Comparison of ENCODE assay signal across 18 cellular contexts in the genomic region with DNA sequence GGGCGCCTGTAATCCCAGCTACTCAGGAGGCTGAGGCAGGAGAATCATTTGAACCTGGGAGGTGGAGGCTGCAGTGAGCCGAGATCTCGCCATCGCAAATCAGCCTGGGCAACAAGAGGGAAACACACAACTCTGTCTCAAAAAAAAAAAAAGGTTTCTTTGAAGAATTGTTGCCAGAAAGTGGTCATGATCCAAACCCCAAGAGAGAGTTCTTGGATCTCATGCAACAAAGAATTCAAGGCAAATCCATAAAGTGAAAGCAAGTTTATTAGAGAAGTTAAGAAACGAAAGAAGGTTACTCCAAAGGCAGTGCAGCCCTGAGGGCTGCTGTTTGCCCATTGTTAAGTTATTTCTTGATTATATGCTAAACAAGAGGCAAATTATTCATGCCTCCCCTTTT. TPM values are rescaled to one million over a fixed set of nuclear protein-coding genes. Genes with fewer than 3 reads are reported as not detected.
DNase-seq lines count a peak whose midpoint lies in the region; ATAC-seq and TF ChIP-seq lines count a peak whose summit lies in the region.
"Had no signal": no experiment of that assay in that cellular context is flagged by ENCODE, and none has a peak within 500 bp of the region (broad histone marks: within the 10 kb centered on the region; RNA-seq: fewer than 3 reads in every experiment).

No MANE protein-coding gene starts in this region.

- no peaks in the 10 kb centered on the region for H3K36me3 ChIP-seq in Loucy (ENCODE audit: insufficient read depth, low read length)
- H3K36me3 ChIP-seq in testis (ENCODE audit: low read depth, missing control alignments): no peaks in the 10 kb centered on the region
- no peaks in the 10 kb centered on the region for H3K36me3 ChIP-seq in right lobe of liver
- H3K36me3 ChIP-seq: Peyer's patch had no signal

- no peak for ATAC-seq in right lobe of liver
- ATAC-seq: SK-N-SH treated with all-trans-retinoic acid at 6 μM for 48 hours had no signal

- WGBS in testis, 2 donors: 64 to 93% methylated on average over 5 of the region's 5 CpGs
- 85% methylated on average over 5 of the region's 5 CpGs for WGBS in right lobe of liver (ENCODE audit: insufficient coverage, low coverage, low lambda C conversion rate, missing lambda C conversion rate)

- H3K27me3 ChIP-seq in Loucy (ENCODE audit: insufficient read depth, low read length, poor library complexity, severe bottlenecking) (no peaks in the 10 kb centered on the region), testis (no peaks in the 10 kb centered on the region), right lobe of liver (no peaks in the 10 kb centered on the region)
- H3K27me3 ChIP-seq: Peyer's patch had no signal

- no peak for TF ChIP-seq POLR2A in testis (IDR thresholded peaks at IDR 0.05)
- TF ChIP-seq POLR2A in right lobe of liver (IDR thresholded peaks at IDR 0.05): no peak

- no peak overlapping the region for H3K4me3 ChIP-seq in Loucy (ENCODE audit: low read length, poor library complexity, severe bottlenecking)
- H3K4me3 ChIP-seq in testis: no peak overlapping the region
- H3K4me3 ChIP-seq in right lobe of liver: no peak overlapping the region
- H3K4me3 ChIP-seq: Peyer's patch had no signal

- no peaks in the 10 kb centered on the region for H3F3A ChIP-seq in Loucy (ENCODE audit: low read depth)

- TF ChIP-seq CTCF in Loucy (conservative IDR thresholded peaks at IDR 0.05; ENCODE audit: low read length) (no peak), testis (IDR thresholded peaks at IDR 0.05) (no peak), right lobe of liver (IDR thresholded peaks at IDR 0.05) (no peak)

- no peak overlapping the region for H3K9ac ChIP-seq in Loucy (ENCODE audit: low read depth, low read length, poor library complexity, severe bottlenecking)

- 0 out of 2 replicates have a peak overlapping the region, but pooled peaks have one; percentile 19 for H2AFZ ChIP-seq in Loucy (ENCODE audit: low read length)

- H4K20me1 ChIP-seq in Loucy (ENCODE audit: insufficient read depth, low read length, poor library complexity, severe bottlenecking): no peaks in the 10 kb centered on the region

- H3K9me2 ChIP-seq in Loucy (replicated peaks; ENCODE audit: low read depth, low read length): no peaks in the 10 kb centered on the region

- H3K79me2 ChIP-seq in Loucy (ENCODE audit: insufficient read depth, low read length): no peaks in the 10 kb centered on the region

- DNase-seq in fibroblast of gingiva (ENCODE audit: low read depth) (peak; percentile 14), testis (no peak), HCEC 1CT (no peak), C1 segment of cervical spinal cord (lab: John Stamatoyannopoulos, UW) (no peak), right lobe of liver (no peak)
- DNase-seq: ACHN; CD4-positive, alpha-beta memory T cell; DND-41; GF-D8; H7; IMR-90; NCI-H1417; NCI-H2029; NCI-H2171 treated with DMSO at 0.1 percent for 48 hours; Peyer's patch; SHP77 had no signal

- H3K4me2 ChIP-seq in Loucy (ENCODE audit: low read depth, low read length, poor library complexity, severe bottlenecking): no peak overlapping the region

- intact Hi-C loops in testis (cut with DNase I; ENCODE audit: low total_unique reads): no loop called here
- intact Hi-C loops in right lobe of liver (cut with DNase I): no loop called here

- H3K9me3 ChIP-seq in Loucy (ENCODE audit: insufficient read depth, low read depth, low read length): no peaks in the 10 kb centered on the region
- H3K9me3 ChIP-seq in testis: no peaks in the 10 kb centered on the region
- H3K9me3 ChIP-seq in right lobe of liver: no peaks in the 10 kb centered on the region
- H3K9me3 ChIP-seq: Peyer's patch had no signal

- H3K4me1 ChIP-seq in Loucy (ENCODE audit: insufficient read depth, low read length, poor library complexity, severe bottlenecking) (no peaks in the 10 kb centered on the region), testis (peaks cover 30% of the 10 kb centered on the region), right lobe of liver (peaks cover 0 to 14% (median 8%) of the 10 kb centered on the region in 4 donors)

- peak overlapping the region; percentile 58 to 80 for H3K27ac ChIP-seq in testis
- no peak overlapping the region for H3K27ac ChIP-seq in right lobe of liver
- H3K27ac ChIP-seq: Peyer's patch had no signal

RNA-seq across cellular contexts. Expression of gene KIFC1, which starts 14.5 kb away (rescaled TPM):
- total RNA-seq in testis (10 to 100 TPM; 19.8 to 22.5 TPM), right lobe of liver (1 to 10 TPM in 3 of 6 experiments, under 1 TPM in 2, not detected in 1; 0.29 to 4.4 (median 1.3) TPM)
- 20.2 TPM for polyA plus RNA-seq in testis (ENCODE audit: insufficient read depth, low read depth, low replicate concordance)

RNA-seq across cellular contexts. Expression of gene PHF1, which starts 33.6 kb away (rescaled TPM):
- 100 to 1,000 TPM; 184 to 218 TPM for total RNA-seq in testis
- polyA plus RNA-seq in testis (ENCODE audit: insufficient read depth, low read depth, low replicate concordance): 216 TPM
- 10 to 100 TPM; 14.7 to 21.3 (median 18.3) TPM for total RNA-seq in right lobe of liver

RNA-seq across cellular contexts. Expression of gene CUTA, which starts 40.7 kb away (rescaled TPM):
- total RNA-seq in testis (100 to 1,000 TPM; 139 to 146 TPM), right lobe of liver (100 to 1,000 TPM in 3 of 6 experiments, 10 to 100 TPM in 3; 81.4 to 114 (median 97.4) TPM)
- 132 TPM for polyA plus RNA-seq in testis (ENCODE audit: insufficient read depth, low read depth, low replicate concordance)

RNA-seq across cellular contexts. Expression of gene SYNGAP1, which starts 42.7 kb away (rescaled TPM):
- total RNA-seq in testis (10 to 100 TPM; 29.4 to 43.9 TPM), right lobe of liver (1 to 10 TPM; 1.8 to 4.1 (median 2.8) TPM)
- polyA plus RNA-seq in testis (ENCODE audit: insufficient read depth, low read depth, low replicate concordance): 31.5 TPM

RNA-seq across cellular contexts. Expression of gene DAXX, which starts 54.4 kb away (rescaled TPM):
- total RNA-seq in testis: 10 to 100 TPM; 61.8 to 75.3 TPM
- polyA plus RNA-seq in testis (ENCODE audit: insufficient read depth, low read depth, low replicate concordance): 118 TPM
- total RNA-seq in right lobe of liver: 10 to 100 TPM; 11.3 to 28.8 (median 19.5) TPM

Comparison
In these comparisons a context has a peak if more than half of its experiments do, and no peak if none do; other contexts are left out.
1. H3K27ac ChIP-seq: peak in testis (2 of 2); none in right lobe of liver (0 of 3).
2. RNA of gene PHF1, which starts 33.6 kb away (total RNA-seq): 184 to 218 TPM in testis; 14.7 to 21.3 TPM in right lobe of liver; every median in the first group is over 4 times any median in the second.